In the genomic region with DNA sequence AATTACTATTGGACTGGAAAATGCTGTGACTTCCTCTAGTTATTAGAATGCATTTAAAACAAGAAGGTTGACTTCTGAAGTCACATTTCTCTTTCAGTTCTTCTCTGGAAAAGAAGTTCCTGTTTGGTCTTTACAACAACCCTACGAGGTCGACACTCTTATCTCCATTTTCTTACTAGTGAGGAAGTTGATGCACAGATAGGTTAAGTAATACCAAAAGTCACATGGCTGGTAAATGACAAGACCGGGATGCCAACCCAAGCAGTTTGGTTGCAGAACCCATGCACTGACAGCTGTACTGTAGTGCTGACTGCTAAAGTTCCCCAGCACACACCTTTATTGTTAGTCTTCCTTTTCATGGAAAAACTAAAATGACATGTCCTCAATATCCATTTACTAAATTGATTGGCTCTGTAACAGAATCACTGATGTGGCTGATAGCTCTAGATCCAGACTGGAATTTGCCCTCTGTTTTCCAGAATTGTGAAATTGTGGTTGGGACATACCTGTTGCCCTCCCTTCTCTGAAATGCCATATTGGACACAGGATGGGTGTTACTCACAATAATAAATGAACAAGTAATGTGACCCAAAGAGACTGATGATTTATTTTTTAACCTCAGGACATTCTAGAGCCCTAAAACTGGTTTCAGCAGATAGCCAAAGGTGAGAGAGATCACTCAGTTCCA, we compare ENCODE assay signal across 23 cellular contexts. TPM values are rescaled to one million over a fixed set of nuclear protein-coding genes. Genes with fewer than 3 reads are reported as not detected.
DNase-seq lines count a peak whose midpoint lies in the region; ATAC-seq and TF ChIP-seq lines count a peak whose summit lies in the region.
"Had no signal": no experiment of that assay in that cellular context is flagged by ENCODE, and none has a peak within 500 bp of the region (broad histone marks: within the 10 kb centered on the region; RNA-seq: fewer than 3 reads in every experiment).

No MANE protein-coding gene starts in this region.

- no peaks in the 10 kb centered on the region for H3K27me3 ChIP-seq in OCI-LY3 (ENCODE audit: low read depth, low read length)
- H3K27me3 ChIP-seq in hepatocyte: no peaks in the 10 kb centered on the region
- H3K27me3 ChIP-seq in SJCRH30: no peaks in the 10 kb centered on the region
- H3K27me3 ChIP-seq: adrenal gland, BE2C, cardiac muscle cell, gastroesophageal sphincter had no signal

- H3K9me3 Mint-ChIP-seq in stimulated activated naive B cell treated with anti-CD40 and anti-IgM and Interleukin-4, amounts not matched to agents 10 μg/mL and 1 μg/mL and 100 μg/mL, for 72 hours: no peaks in the 10 kb centered on the region
- H3K9me3 Mint-ChIP-seq: HFFc6 had no signal

- H3K27me3 Mint-ChIP-seq in stimulated activated naive B cell treated with anti-CD40 and anti-IgM and Interleukin-4, amounts not matched to agents 10 μg/mL and 1 μg/mL and 100 μg/mL, for 72 hours: no peaks in the 10 kb centered on the region
- H3K27me3 Mint-ChIP-seq: activated CD8-positive, alpha-beta memory T cell treated with anti-CD3 and anti-CD28 coated beads, Interleukin-2, amount 10 ng/mL, durations not matched to agents 7 days and 5 days had no signal

- DNase-seq in HuH-7 (ENCODE audit: low spot score): peak; percentile 22
- peak; percentile 22 for DNase-seq in hepatocyte (ENCODE audit: low spot score)
- DNase-seq in stimulated activated naive B cell treated with anti-CD40 and anti-IgM and Interleukin-4, amounts not matched to agents 10 μg/mL and 1 μg/mL and 100 μg/mL, for 72 hours: no peak
- no peak for DNase-seq in SJCRH30
- DNase-seq in cerebellar nuclear complex (lab: John Stamatoyannopoulos, UW): no peak
- no peak for DNase-seq in cortex of kidney (lab: John Stamatoyannopoulos, UW)
- DNase-seq: activated CD4-positive, alpha-beta T cell treated with anti-CD3 and anti-CD28 coated beads for 1 hour; activated CD8-positive, alpha-beta memory T cell treated with anti-CD3 and anti-CD28 coated beads, Interleukin-2, amount 10 ng/mL, durations not matched to agents 7 days and 5 days; activated effector memory CD4-positive, alpha-beta T cell treated with Interleukin-2 at 50 U/mL for 16 hours; BE2C; DMS 273 treated with DMSO at 0.1 percent for 48 hours; GDM1; HFFc6; left ventricle myocardium inferior; NCI-H2029; Right ventricle myocardium superior had no signal

- H3K4me3 ChIP-seq in OCI-LY3 (ENCODE audit: low read length) (peak overlapping the region; percentile 2), hepatocyte (no peak overlapping the region), SJCRH30 (no peak overlapping the region)
- H3K4me3 ChIP-seq: adrenal gland, cardiac muscle cell, gastroesophageal sphincter, left ventricle myocardium inferior, thoracic aorta had no signal

- H3K4me1 ChIP-seq in OCI-LY3 (ENCODE audit: low read length) (peaks cover 14% of the 10 kb centered on the region), hepatocyte (ENCODE audit: insufficient read depth) (no peaks in the 10 kb centered on the region), SJCRH30 (no peaks in the 10 kb centered on the region)
- H3K4me1 ChIP-seq: adrenal gland, gastroesophageal sphincter, left ventricle myocardium inferior, parathyroid adenoma had no signal

- H3K4me3 Mint-ChIP-seq in stimulated activated naive B cell treated with anti-CD40 and anti-IgM and Interleukin-4, amounts not matched to agents 10 μg/mL and 1 μg/mL and 100 μg/mL, for 72 hours: no peak overlapping the region
- H3K4me3 Mint-ChIP-seq: activated CD8-positive, alpha-beta memory T cell treated with anti-CD3 and anti-CD28 coated beads, Interleukin-2, amount 10 ng/mL, durations not matched to agents 7 days and 5 days; HFFc6 had no signal

- H3K79me2 ChIP-seq in OCI-LY3 (ENCODE audit: low read length) (no peaks in the 10 kb centered on the region), hepatocyte (no peaks in the 10 kb centered on the region)
- H3K79me2 ChIP-seq: parathyroid adenoma had no signal

- ATAC-seq in stimulated activated naive B cell treated with anti-CD40 and anti-IgM and Interleukin-4, amounts not matched to agents 10 μg/mL and 1 μg/mL and 100 μg/mL, for 72 hours (replicated peaks): peak; percentile 78 to 79
- ATAC-seq: activated CD8-positive, alpha-beta memory T cell treated with anti-CD3 and anti-CD28 coated beads, Interleukin-2, amount 10 ng/mL, durations not matched to agents 7 days and 5 days; gastroesophageal sphincter had no signal

- no peak overlapping the region for H3K9ac ChIP-seq in OCI-LY3 (ENCODE audit: low read length)
- H3K9ac ChIP-seq: parathyroid adenoma had no signal

- peaks cover 8% of the 10 kb centered on the region for H3K36me3 ChIP-seq in OCI-LY3 (replicated peaks; ENCODE audit: low read depth, low read length)
- no peaks in the 10 kb centered on the region for H3K36me3 ChIP-seq in hepatocyte (replicated peaks; ENCODE audit: insufficient read depth, low read depth)
- 0 out of 2 replicates have a peak, but pooled peaks cover 7% of the 10 kb centered on the region for H3K36me3 ChIP-seq in SJCRH30
- H3K36me3 ChIP-seq: thoracic aorta had no signal

- no peaks in the 10 kb centered on the region for H4K20me1 ChIP-seq in OCI-LY3 (ENCODE audit: insufficient read depth, low read length)
- H4K20me1 ChIP-seq in hepatocyte (ENCODE audit: insufficient read depth, poor library complexity, severe bottlenecking): no peaks in the 10 kb centered on the region

- no peak overlapping the region for H3K27ac Mint-ChIP-seq in stimulated activated naive B cell treated with anti-CD40 and anti-IgM and Interleukin-4, amounts not matched to agents 10 μg/mL and 1 μg/mL and 100 μg/mL, for 72 hours
- H3K27ac Mint-ChIP-seq: activated CD8-positive, alpha-beta memory T cell treated with anti-CD3 and anti-CD28 coated beads, Interleukin-2, amount 10 ng/mL, durations not matched to agents 7 days and 5 days; HFFc6 had no signal

- H3K9me3 ChIP-seq in OCI-LY3 (ENCODE audit: insufficient read depth, low read length) (no peaks in the 10 kb centered on the region), hepatocyte (ENCODE audit: low read depth) (no peaks in the 10 kb centered on the region), SJCRH30 (replicated peaks) (no peaks in the 10 kb centered on the region)
- H3K9me3 ChIP-seq: adrenal gland, BE2C, gastroesophageal sphincter, left ventricle myocardium inferior, thoracic aorta had no signal

- H3K4me2 ChIP-seq in OCI-LY3 (ENCODE audit: low read length) (peak overlapping the region; percentile 51), hepatocyte (no peak overlapping the region)

- TF ChIP-seq CTCF in OCI-LY3 (IDR thresholded peaks at IDR 0.05; ENCODE audit: low read depth, low read length) (no peak), hepatocyte (IDR thresholded peaks at IDR 0.05; ENCODE audit: poor library complexity) (no peak)

- H2AFZ ChIP-seq in OCI-LY3 (ENCODE audit: low read depth, low read length) (no peak overlapping the region), hepatocyte (no peak overlapping the region)
- H2AFZ ChIP-seq: parathyroid adenoma had no signal

- peaks cover 2 to 7% of the 10 kb centered on the region in 2 donors for H3K4me1 Mint-ChIP-seq in stimulated activated naive B cell treated with anti-CD40 and anti-IgM and Interleukin-4, amounts not matched to agents 10 μg/mL and 1 μg/mL and 100 μg/mL, for 72 hours

- no peaks in the 10 kb centered on the region for H3K9me2 ChIP-seq in hepatocyte (replicated peaks; ENCODE audit: insufficient read depth)

- H3K36me3 Mint-ChIP-seq in stimulated activated naive B cell treated with anti-CD40 and anti-IgM and Interleukin-4, amounts not matched to agents 10 μg/mL and 1 μg/mL and 100 μg/mL, for 72 hours: peaks cover 13 to 24% of the 10 kb centered on the region in 2 donors

- WGBS in hepatocyte (ENCODE audit: low lambda C conversion rate, missing lambda C conversion rate): 74% methylated on average over 3 of the region's 3 CpGs

- H3K27ac ChIP-seq in OCI-LY3 (ENCODE audit: low read length) (peak overlapping the region; percentile 54), hepatocyte (peak overlapping the region; percentile 18), SJCRH30 (no peak overlapping the region)
- H3K27ac ChIP-seq: adrenal gland, cardiac muscle cell, gastroesophageal sphincter, left ventricle myocardium inferior, parathyroid adenoma, thoracic aorta had no signal

RNA-seq across cellular contexts. Expression of a gene that starts 9.4 kb away (rescaled TPM):
- total RNA-seq in hepatocyte: 0.12 and 0.50 TPM in 2 replicates
- polyA plus RNA-seq in hepatocyte: 0.17 and 0.44 TPM in 2 replicates
- 0.76 and 1.1 TPM in 2 replicates for total RNA-seq in SJCRH30 (2014; rRNA removed; shearing (Covaris generic))
- total RNA-seq: NCI-H460 had no signal

Comparison
In these comparisons a context has a peak if more than half of its experiments do, and no peak if none do; other contexts are left out.
1. DNase-seq: peak in HuH-7 (single experiment) and hepatocyte (single experiment); none in stimulated activated naive B cell treated with anti-CD40 and anti-IgM and Interleukin-4, amounts not matched to agents 10 μg/mL and 1 μg/mL and 100 μg/mL, for 72 hours (single experiment), SJCRH30 (0 of 2), cerebellar nuclear complex (0 of 2) and cortex of kidney (single experiment).